8 cellular contexts compared by ENCODE assay signal in the genomic region with DNA sequence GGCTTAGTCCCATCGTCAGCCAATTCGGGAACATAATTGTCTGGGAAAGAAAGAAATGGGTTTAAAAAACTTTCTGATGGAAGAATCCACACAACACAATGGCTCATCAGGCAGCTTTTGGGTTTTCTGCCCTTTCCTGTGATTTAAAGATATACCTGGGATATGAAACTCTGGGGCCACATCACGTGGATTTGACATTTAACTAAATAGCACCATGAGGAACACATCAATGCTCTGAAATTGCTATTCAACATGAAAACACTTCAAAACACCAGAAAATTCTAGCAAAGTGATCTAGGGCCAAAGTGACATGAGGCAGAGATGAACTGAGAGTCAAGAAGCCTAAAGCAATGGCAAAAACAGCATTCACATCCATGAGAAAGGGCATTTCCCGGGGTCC.
"Had no signal": no experiment of that assay in that cellular context is flagged by ENCODE, and none has a peak within 500 bp of the region (broad histone marks: within the 10 kb centered on the region; RNA-seq: fewer than 3 reads in every experiment).

No MANE protein-coding gene starts in this region.

- FAIRE-seq: G401.6, GM12878, GM12891, GM12892, GM18507, GM19239 had no signal

- H3K4me3 ChIP-seq: GM12878 had no signal

- ATAC-seq: GM12878 had no signal

- DNase-seq: GDM1, GF-D8 had no signal
